In genomic region chr10:14876764-14877163, GRCh38 we compare ENCODE assay signal across 1 cellular context.
TF ChIP-seq lines count a peak whose summit lies in the region.

No MANE protein-coding gene starts in this region.

TF ChIP-seq in K562, 482 proteins besides CTCF, POLR2A, EP300 and RAD21:
- no peak for TF ChIP-seq POLR3A (IDR thresholded peaks at IDR 0.05; ENCODE audit: borderline replicate concordance, extremely low read depth, insufficient read depth, insufficient read length)
- no peak for TF ChIP-seq ZNF76 (CRISPR knock-in tag; IDR thresholded peaks at IDR 0.05; ENCODE audit: borderline replicate concordance)
- no peak for TF ChIP-seq ELF2 (CRISPR knock-in tag; IDR thresholded peaks at IDR 0.05)
- TF ChIP-seq POLR2B (IDR thresholded peaks at IDR 0.05; ENCODE audit: low read depth, partially characterized antibody): no peak
- no peak for TF ChIP-seq ARID3B (CRISPR knock-in tag; IDR thresholded peaks at IDR 0.05; ENCODE audit: borderline replicate concordance)
- no peak for TF ChIP-seq BRD4 (IDR thresholded peaks at IDR 0.05)
- TF ChIP-seq FOXK1 (CRISPR knock-in tag; IDR thresholded peaks at IDR 0.05; ENCODE audit: borderline replicate concordance): no peak
- TF ChIP-seq ZNF174 (CRISPR knock-in tag; IDR thresholded peaks at IDR 0.05): no peak
- TF ChIP-seq DLX4 (CRISPR knock-in tag; IDR thresholded peaks at IDR 0.05): no peak
- TF ChIP-seq NR1H2 (CRISPR knock-in tag; IDR thresholded peaks at IDR 0.05): no peak
- TF ChIP-seq PHF20 (IDR thresholded peaks at IDR 0.05; ENCODE audit: partially characterized antibody): no peak
- TF ChIP-seq ZNF668 (CRISPR knock-in tag; IDR thresholded peaks at IDR 0.05): no peak
TF ChIP-seq in K562: peak in this region for 0.
